ENCODE assay signal across 8 cellular contexts in genomic region chr15:99409097-99409473, GRCh38.
DNase-seq lines count a peak whose midpoint lies in the region; ATAC-seq and TF ChIP-seq lines count a peak whose summit lies in the region.

No MANE protein-coding gene starts in this region.

- H3K4me3 ChIP-seq in adrenal gland (no peak overlapping the region), right cardiac atrium (ENCODE audit: low read length) (no peak overlapping the region), skeletal muscle satellite cell (ENCODE audit: low read length) (no peak overlapping the region)

- peak; percentile 50 to 55 for ATAC-seq in activated T-cell treated with anti-CD3 and anti-CD28 coated beads, Interleukin-2, amount 50 U/mL, for 4 hours
- ATAC-seq in right cardiac atrium (peak; percentile 82 to 87), HG03571 (IDR thresholded peaks at IDR 0.05; ENCODE audit: unreplicated experiment) (no peak)

- H3K4me1 Mint-ChIP-seq in activated T-cell treated with anti-CD3 and anti-CD28 coated beads, Interleukin-2, amount 50 U/mL, for 4 hours (ENCODE audit: low read depth), result peaks cover 23% of the 10 kb centered on the region

- no peaks in the 10 kb centered on the region for H3K36me3 Mint-ChIP-seq in activated T-cell treated with anti-CD3 and anti-CD28 coated beads, Interleukin-2, amount 50 U/mL, for 4 hours (ENCODE audit: insufficient read depth)

- WGBS in adrenal gland, 4 donors, result 5 to 20% (median 11%) methylated on average over 9 to 10 of the region's 10 CpGs
- 14% methylated on average over 10 of the region's 10 CpGs for WGBS in right cardiac atrium

- peak overlapping the region; percentile 23 for H3K4me2 ChIP-seq in skeletal muscle satellite cell (ENCODE audit: low read length)

- peak; percentile 31 for DNase-seq in activated T-cell treated with anti-CD3 and anti-CD28 coated beads, Interleukin-2, amount 50 U/mL, for 4 hours
- DNase-seq in activated T-cell treated with anti-CD3 and anti-CD28 coated beads, Interleukin-2, amount 50 U/mL, for 1 hour, result no peak
- DNase-seq in M059J (ENCODE audit: low read depth), result peak; percentile 69
- DNase-seq in adrenal gland, result peak in 6 of 7 donors; percentile 53 to 82 (median 70)
- DNase-seq in right cardiac atrium, result peak; percentile 71 to 85 (median 84)
- DNase-seq in NCI-H2196 (lab: John Stamatoyannopoulos, UW; ENCODE audit: unreplicated experiment), result no peak

- no peak overlapping the region for H3K9ac ChIP-seq in skeletal muscle satellite cell (ENCODE audit: low read depth, low read length)

- intact Hi-C loops in adrenal gland (cut with DNase I) (loop anchor here in 1 of 2 donors (10.0 kb wide), 1 partner anchor 124 kb away; no protein-coding TSS in a partner anchor), right cardiac atrium (cut with DNase I) (loop anchor here in 1 of 4 donors (5.0 kb wide), 1 partner anchor 293 kb away; no protein-coding TSS in a partner anchor)

- H3K27ac ChIP-seq in adrenal gland, result peak overlapping the region in 1 of 5 donors; percentile 9
- no peak overlapping the region for H3K27ac ChIP-seq in right cardiac atrium (ENCODE audit: low read length)

- no peak for TF ChIP-seq POLR2A in adrenal gland (IDR thresholded peaks at IDR 0.05)

- peaks cover 0 to 11% of the 10 kb centered on the region in 2 donors for H3K4me1 ChIP-seq in adrenal gland (replicated peaks in 1 of 2)
- H3K4me1 ChIP-seq in right cardiac atrium (ENCODE audit: control insufficient read depth, insufficient read depth, low read length), result peaks cover 10% of the 10 kb centered on the region
- H3K4me1 ChIP-seq in skeletal muscle satellite cell (ENCODE audit: control insufficient read depth, insufficient read depth, low read length), result peaks cover 18% of the 10 kb centered on the region

- H3K27me3 Mint-ChIP-seq in activated T-cell treated with anti-CD3 and anti-CD28 coated beads, Interleukin-2, amount 50 U/mL, for 4 hours (ENCODE audit: low read depth), result no peaks in the 10 kb centered on the region

- no peaks in the 10 kb centered on the region for H3K9me3 Mint-ChIP-seq in activated T-cell treated with anti-CD3 and anti-CD28 coated beads, Interleukin-2, amount 50 U/mL, for 4 hours

- H3K4me3 Mint-ChIP-seq in activated T-cell treated with anti-CD3 and anti-CD28 coated beads, Interleukin-2, amount 50 U/mL, for 4 hours, result no peak overlapping the region

- no peaks in the 10 kb centered on the region for H3K36me3 ChIP-seq in adrenal gland (replicated peaks in 1 of 2)
- H3K36me3 ChIP-seq in skeletal muscle satellite cell (ENCODE audit: insufficient read depth, low read length), result no peaks in the 10 kb centered on the region

- no peaks in the 10 kb centered on the region for H3K9me3 ChIP-seq in adrenal gland (replicated peaks in 1 of 3)
- H3K9me3 ChIP-seq in right cardiac atrium (ENCODE audit: control insufficient read depth, low read length), result no peaks in the 10 kb centered on the region
- no peaks in the 10 kb centered on the region for H3K9me3 ChIP-seq in skeletal muscle satellite cell (replicated peaks; ENCODE audit: low read length)

- H3K27me3 ChIP-seq in adrenal gland, result no peaks in the 10 kb centered on the region
- no peaks in the 10 kb centered on the region for H3K27me3 ChIP-seq in right cardiac atrium (ENCODE audit: control insufficient read depth, insufficient read depth)
- H3K27me3 ChIP-seq in skeletal muscle satellite cell (ENCODE audit: control insufficient read depth, insufficient read depth, low read length), result no peaks in the 10 kb centered on the region

- TF ChIP-seq CTCF in adrenal gland (IDR thresholded peaks at IDR 0.05), result peak in 5 of 6 experiments; percentile 43 to 63 (median 56)

Comparison
In these comparisons a context has a peak if more than half of its experiments do, and no peak if none do; other contexts are left out.
1. DNase-seq: peak in activated T-cell treated with anti-CD3 and anti-CD28 coated beads, Interleukin-2, amount 50 U/mL, for 4 hours (single experiment), M059J (single experiment), adrenal gland (6 of 7) and right cardiac atrium (3 of 3); none in activated T-cell treated with anti-CD3 and anti-CD28 coated beads, Interleukin-2, amount 50 U/mL, for 1 hour (single experiment) and NCI-H2196 (single experiment).